7 cellular contexts compared by ENCODE assay signal in genomic region chr2:158868381-158868780, GRCh38.
DNase-seq lines count a peak whose midpoint lies in the region; ATAC-seq and TF ChIP-seq lines count a peak whose summit lies in the region.
"Not testable (repeated sequence)": the region's sequence is repeated elsewhere in the genome, so short reads cannot be mapped to it uniquely, and the experiment has no call there.

No MANE protein-coding gene starts in this region.

- not testable (repeated sequence) for H3K9me2 ChIP-seq in GM23338 (ENCODE audit: insufficient read depth); hepatocyte (replicated peaks; ENCODE audit: insufficient read depth)

- CTCF ChIA-PET in Caco-2 (lab: Charles Lee) = interaction anchor here (1.3 kb wide), 1 partner anchor 113 kb away, joined by 4 read pairs; no protein-coding TSS in a partner anchor

- BruUV-seq in Caco-2 (replicated peaks; lab: Mats Ljungman, UMichigan) = not testable (repeated sequence)

- intact Hi-C loops in Caco-2 (cut with micrococcal nuclease; ENCODE audit: unreplicated experiment) = loop anchor here (5.0 kb wide), 1 partner anchor 91 kb away; no protein-coding TSS in a partner anchor

- not testable (repeated sequence) for H3K36me3 ChIP-seq in Caco-2 (ENCODE audit: control insufficient read depth, insufficient read depth, low read length); GM23338 (ENCODE audit: insufficient read depth); ectodermal cell (ENCODE audit: control insufficient read depth, insufficient read depth, low read length); hepatocyte (replicated peaks; ENCODE audit: insufficient read depth, low read depth)

- H3F3A ChIP-seq in GM23338 (replicated peaks; ENCODE audit: low read depth) = not testable (repeated sequence)

- not testable (repeated sequence) for H3K36me3 Mint-ChIP-seq in Caco-2 (ENCODE audit: insufficient read depth, unreplicated experiment); GM23338 (ENCODE audit: low read depth); progenitor cell of endocrine pancreas (ENCODE audit: insufficient read depth)

- not testable (repeated sequence) for H3K9me3 ChIP-seq in Caco-2; ectodermal cell (ENCODE audit: control insufficient read depth, low read length); hepatocyte (ENCODE audit: low read depth)

- POLR2A ChIA-PET in Caco-2 (lab: Charles Lee) = not testable (repeated sequence)

- H4K20me1 ChIP-seq in GM23338 (replicated peaks; ENCODE audit: insufficient read depth); hepatocyte (ENCODE audit: insufficient read depth, poor library complexity, severe bottlenecking): not testable (repeated sequence)

- H3K4me2 ChIP-seq in GM23338 = not testable (repeated sequence)
- peak overlapping the region; percentile 44 for H3K4me2 ChIP-seq in hepatocyte

- DNase-seq in Caco-2 = peak; percentile 92 to 94
- peak; percentile 52 for DNase-seq in GM23338 (ENCODE audit: low spot score)
- DNase-seq in RPMI7951 (ENCODE audit: low read depth) = peak; percentile 35
- DNase-seq in hepatocyte (ENCODE audit: low spot score) = peak; percentile 55
- DNase-seq in mucosa of gallbladder (ENCODE audit: low spot score) = peak; percentile 64
- not testable (repeated sequence) for DNase-seq in progenitor cell of endocrine pancreas (ENCODE audit: low spot score, unreplicated experiment)

- H3K4me1 Mint-ChIP-seq in Caco-2 (ENCODE audit: low read depth, unreplicated experiment) = peaks cover 11% of the 10 kb centered on the region
- H3K4me1 Mint-ChIP-seq in GM23338 = not testable (repeated sequence)
- H3K4me1 Mint-ChIP-seq in progenitor cell of endocrine pancreas (ENCODE audit: low read depth) = peaks cover 25% of the 10 kb centered on the region

- not testable (repeated sequence) for ATAC-seq in GM23338

- peak overlapping the region; percentile 61 for H3K4me3 Mint-ChIP-seq in Caco-2 (ENCODE audit: unreplicated experiment)
- H3K4me3 Mint-ChIP-seq in GM23338; progenitor cell of endocrine pancreas (ENCODE audit: low read depth): not testable (repeated sequence)

- H3K4me3 ChIP-seq in Caco-2 (ENCODE audit: low read depth, low read length); GM23338; ectodermal cell (ENCODE audit: insufficient read depth, low read depth, low read length); hepatocyte: not testable (repeated sequence)

- peaks cover 12% of the 10 kb centered on the region for H3K4me1 ChIP-seq in Caco-2
- not testable (repeated sequence) for H3K4me1 ChIP-seq in GM23338 (ENCODE audit: insufficient read depth); ectodermal cell (ENCODE audit: control insufficient read depth, insufficient read depth, low read length); hepatocyte (ENCODE audit: insufficient read depth)

- not testable (repeated sequence) for H3K27me3 Mint-ChIP-seq in Caco-2 (ENCODE audit: insufficient read depth, unreplicated experiment); GM23338 (ENCODE audit: insufficient read depth, low read depth, poor library complexity); progenitor cell of endocrine pancreas

- TF ChIP-seq CTCF in Caco-2 (IDR thresholded peaks at IDR 0.05; ENCODE audit: insufficient read depth in 1 of 2, low read depth in 1 of 2, low read length in 1 of 2, severe bottlenecking in 1 of 2, unreplicated experiment in 1 of 2); GM23338 (conservative IDR thresholded peaks at IDR 0.05; ENCODE audit: low read depth in 2 of 2); hepatocyte (IDR thresholded peaks at IDR 0.05; ENCODE audit: poor library complexity); progenitor cell of endocrine pancreas (IDR thresholded peaks at IDR 0.05; ENCODE audit: unreplicated experiment): not testable (repeated sequence)

- H3K27ac ChIP-seq in GM23338 (ENCODE audit: low read depth) = not testable (repeated sequence)
- H3K27ac ChIP-seq in ectodermal cell (ENCODE audit: insufficient read depth, low read depth, low read length, poor library complexity, severe bottlenecking) (peak overlapping the region; percentile 26), hepatocyte (peak overlapping the region; percentile 91)

- H3K27me3 ChIP-seq in Caco-2 (replicated peaks; ENCODE audit: control insufficient read depth, insufficient read depth, low read length); GM23338 (ENCODE audit: insufficient read depth); ectodermal cell (ENCODE audit: control insufficient read depth, insufficient read depth, low read length, poor library complexity, severe bottlenecking); hepatocyte: not testable (repeated sequence)

- peak overlapping the region; percentile 93 for H3K27ac Mint-ChIP-seq in Caco-2 (ENCODE audit: unreplicated experiment)
- not testable (repeated sequence) for H3K27ac Mint-ChIP-seq in GM23338
- peak overlapping the region; percentile 89 for H3K27ac Mint-ChIP-seq in progenitor cell of endocrine pancreas

- not testable (repeated sequence) for H2AFZ ChIP-seq in GM23338, hepatocyte

- H3K79me2 ChIP-seq in GM23338 (replicated peaks; ENCODE audit: insufficient read depth); hepatocyte: not testable (repeated sequence)

- not testable (repeated sequence) for H3K9me3 Mint-ChIP-seq in Caco-2 (ENCODE audit: unreplicated experiment); GM23338; progenitor cell of endocrine pancreas (ENCODE audit: low read depth)

- 69 to 71% methylated on average over 6 to 7 of the region's 7 CpGs for WGBS in ectodermal cell, 2 experiments
- 64% methylated on average over 7 of the region's 7 CpGs for WGBS in hepatocyte (ENCODE audit: low lambda C conversion rate, missing lambda C conversion rate)
